ENCODE assay signal across 24 cellular contexts in genomic region chr12:41185946-41186345, GRCh38. TPM values are rescaled to one million over a fixed set of nuclear protein-coding genes. Genes with fewer than 3 reads are reported as not detected.
"Had no signal": no experiment of that assay in that cellular context is flagged by ENCODE, and none has a peak within 500 bp of the region (broad histone marks: within the 10 kb centered on the region; RNA-seq: fewer than 3 reads in every experiment).

No MANE protein-coding gene starts in this region.

- H3K27ac ChIP-seq: brain microvascular endothelial cell, WERI-Rb-1 had no signal

- H3K36me3 ChIP-seq: brain microvascular endothelial cell, heart left ventricle, WERI-Rb-1 had no signal

- H3K4me3 ChIP-seq: heart left ventricle, skin epidermis had no signal

- H3K9me3 ChIP-seq: heart left ventricle had no signal

- ATAC-seq: activated CD4-positive, alpha-beta T cell treated with anti-CD3 and anti-CD28 coated beads for 36 hours; activated CD8-positive, alpha-beta T cell treated with anti-CD3 and anti-CD28 coated beads for 36 hours; activated T-cell treated with anti-CD3 and anti-CD28 coated beads, Interleukin-2, amount 50 U/mL, for 72 hours; esophagus mucosa; heart left ventricle; left lobe of liver; T-cell had no signal

- DNase-seq: activated CD4-positive, alpha-beta T cell treated with anti-CD3 and anti-CD28 coated beads for 36 hours; activated CD8-positive, alpha-beta memory T cell treated with anti-CD3 and anti-CD28 coated beads, Interleukin-2, amount 50 U/mL, for 4 hours; activated CD8-positive, alpha-beta T cell treated with anti-CD3 and anti-CD28 coated beads for 36 hours; activated gamma-delta T cell treated with Interleukin-2 at 50 U/mL for 16 hours; activated naive CD8-positive, alpha-beta T cell treated with anti-CD3 and anti-CD28 coated beads for 36 hours; activated T-cell treated with anti-CD3 and anti-CD28 coated beads, Interleukin-2, amount 50 U/mL, for 72 hours; brain microvascular endothelial cell; cerebellar nuclear complex; dermis blood vessel endothelial cell; endodermal cell; foreskin melanocyte; heart left ventricle; islet precursor cell; retina; T-cell; T1000; WERI-Rb-1 had no signal

- H3K4me3 Mint-ChIP-seq: activated CD4-positive, alpha-beta T cell treated with anti-CD3 and anti-CD28 coated beads for 36 hours; activated CD8-positive, alpha-beta T cell treated with anti-CD3 and anti-CD28 coated beads for 36 hours; activated naive CD8-positive, alpha-beta T cell treated with anti-CD3 and anti-CD28 coated beads for 36 hours; activated T-cell treated with anti-CD3 and anti-CD28 coated beads, Interleukin-2, amount 50 U/mL, for 72 hours; endodermal cell; memory B cell; T-cell; type B pancreatic cell had no signal

- H3K27ac Mint-ChIP-seq: activated CD4-positive, alpha-beta T cell treated with anti-CD3 and anti-CD28 coated beads for 36 hours; activated CD8-positive, alpha-beta T cell treated with anti-CD3 and anti-CD28 coated beads for 36 hours; activated naive CD8-positive, alpha-beta T cell treated with anti-CD3 and anti-CD28 coated beads for 36 hours; activated T-cell treated with anti-CD3 and anti-CD28 coated beads, Interleukin-2, amount 50 U/mL, for 72 hours; endodermal cell; memory B cell; nephron; T-cell; type B pancreatic cell had no signal

- H3K36me3 Mint-ChIP-seq: activated naive CD8-positive, alpha-beta T cell treated with anti-CD3 and anti-CD28 coated beads for 36 hours; memory B cell; T-cell; type B pancreatic cell had no signal

- H3K9me3 Mint-ChIP-seq: activated CD8-positive, alpha-beta T cell treated with anti-CD3 and anti-CD28 coated beads for 36 hours; endodermal cell; memory B cell; type B pancreatic cell had no signal

RNA-seq across cellular contexts. Expression of gene PDZRN4, which starts 2.2 kb away (rescaled TPM):
- total RNA-seq: activated CD4-positive, alpha-beta T cell treated with anti-CD3 and anti-CD28 coated beads for 36 hours; activated CD8-positive, alpha-beta T cell treated with anti-CD3 and anti-CD28 coated beads for 36 hours; activated naive CD8-positive, alpha-beta T cell treated with anti-CD3 and anti-CD28 coated beads for 36 hours; activated T-cell treated with anti-CD3 and anti-CD28 coated beads, Interleukin-2, amount 50 U/mL, for 72 hours; dermis blood vessel endothelial cell; osteocyte; T-cell had no signal
- polyA plus RNA-seq: heart left ventricle had no signal
